ENCODE assay signal across 1 cellular context in the genomic region with DNA sequence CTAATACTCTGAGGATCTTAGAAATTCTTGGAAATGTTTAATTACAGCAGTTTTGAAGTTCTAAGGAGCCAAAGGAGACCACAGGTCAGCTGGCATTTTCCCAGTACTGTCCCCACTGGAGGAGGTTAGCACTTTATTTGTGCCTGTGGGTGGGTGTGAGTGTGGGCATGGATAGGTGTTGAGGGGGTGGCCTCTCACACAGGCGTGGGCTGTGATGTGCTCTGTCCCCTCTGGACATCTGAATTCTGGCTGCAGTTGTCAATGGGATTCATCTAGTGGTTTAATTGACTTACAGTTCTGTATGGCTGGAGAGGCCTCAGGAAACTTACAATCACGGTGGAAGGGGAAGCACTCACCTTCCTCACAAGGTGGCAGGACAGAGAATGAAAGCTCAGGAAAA.
TF ChIP-seq lines count a peak whose summit lies in the region.

No MANE protein-coding gene starts in this region.

TF ChIP-seq in IMR-90, 13 proteins besides CTCF, POLR2A, EP300 and RAD21:
- TF ChIP-seq MXI1 (IDR thresholded peaks at IDR 0.05; ENCODE audit: borderline replicate concordance, low read depth, low read length): no peak
- no peak for TF ChIP-seq SMC3 (IDR thresholded peaks at IDR 0.05; ENCODE audit: low read depth, low read length)
- no peak for TF ChIP-seq FOS (IDR thresholded peaks at IDR 0.05; ENCODE audit: low read depth, low read length)
- no peak for TF ChIP-seq MAFK (IDR thresholded peaks at IDR 0.05; ENCODE audit: low read depth, low read length)
- TF ChIP-seq CHD1 (IDR thresholded peaks at IDR 0.05; ENCODE audit: low read depth, low read length): no peak
